ENCODE assay signal across 22 cellular contexts in genomic region chr12:56683-57346, GRCh38. TPM values are rescaled to one million over a fixed set of nuclear protein-coding genes. Genes with fewer than 3 reads are reported as not detected.
DNase-seq lines count a peak whose midpoint lies in the region; ATAC-seq, FAIRE-seq and TF ChIP-seq lines count a peak whose summit lies in the region.
"Had no signal": no experiment of that assay in that cellular context is flagged by ENCODE, and none has a peak within 500 bp of the region (broad histone marks: within the 10 kb centered on the region; RNA-seq: fewer than 3 reads in every experiment).

No MANE protein-coding gene starts in this region.

- H3K4me1 Mint-ChIP-seq in H9 = peaks cover 22 to 25% of the 10 kb centered on the region in 2 experiments
- peaks cover 8% of the 10 kb centered on the region for H3K4me1 Mint-ChIP-seq in WTC11
- H3K4me1 Mint-ChIP-seq in T-helper 17 cell = no peaks in the 10 kb centered on the region
- H3K4me1 Mint-ChIP-seq: activated CD4-positive, alpha-beta T cell treated with anti-CD3 and anti-CD28 coated beads for 36 hours; activated naive CD8-positive, alpha-beta T cell treated with anti-CD3 and anti-CD28 coated beads, Interleukin-2, amount 50 U/mL, for 24 hours; memory B cell; natural killer cell had no signal

- H3K4me3 ChIP-seq in HepG2 (replicated peaks in 1 of 3; ENCODE audit: insufficient read depth in 1 of 3, low read depth in 2 of 3, low read length in 3 of 3) (no peak overlapping the region), BE2C (ENCODE audit: low read depth, low read length) (no peak overlapping the region)
- H3K4me3 ChIP-seq: psoas muscle had no signal

- H3K27ac Mint-ChIP-seq in H9 (no peak overlapping the region; a peak in 1 of 7 replicates), WTC11 (no peak overlapping the region), T-helper 17 cell (no peak overlapping the region)
- H3K27ac Mint-ChIP-seq: activated CD4-positive, alpha-beta T cell treated with anti-CD3 and anti-CD28 coated beads for 36 hours; activated naive CD8-positive, alpha-beta T cell treated with anti-CD3 and anti-CD28 coated beads, Interleukin-2, amount 50 U/mL, for 24 hours; memory B cell; natural killer cell had no signal

- WGBS in H9 (ENCODE audit: extremely low coverage, insufficient read length, low lambda C conversion rate) = no CpG with 5 or more reads among the region's 7 CpGs
- WGBS in HepG2 (ENCODE audit: low lambda C conversion rate) = 14% methylated on average over 7 of the region's 7 CpGs

- H4K20me1 ChIP-seq in H9 (ENCODE audit: control insufficient read depth, insufficient read depth, insufficient read length) = peaks cover 2% of the 10 kb centered on the region
- H4K20me1 ChIP-seq in HepG2 (ENCODE audit: insufficient read depth, low read length) = no peaks in the 10 kb centered on the region

- H3K27ac ChIP-seq in H9 (ENCODE audit: insufficient read length, low read depth, low read length) = no peak overlapping the region
- no peak overlapping the region for H3K27ac ChIP-seq in HepG2 (ENCODE audit: extremely low read length, insufficient read depth, low read length)
- H3K27ac ChIP-seq: psoas muscle had no signal

- no peak overlapping the region for H3K4me2 ChIP-seq in H9 (ENCODE audit: insufficient read depth, insufficient read length, low read length)
- H3K4me2 ChIP-seq in HepG2 (ENCODE audit: low read depth, low read length) = no peak overlapping the region

- H3K14ac ChIP-seq in H9 (ENCODE audit: insufficient read depth, low read length) = no peak overlapping the region; the same call in 1 of the 2 replicates

- no peaks in the 10 kb centered on the region; the same call in 1 of the 2 replicates for H3K4me1 ChIP-seq in H9 (ENCODE audit: insufficient read depth, low read length)
- H3K4me1 ChIP-seq in HepG2 (ENCODE audit: insufficient read depth, low read length) = no peaks in the 10 kb centered on the region
- no peaks in the 10 kb centered on the region for H3K4me1 ChIP-seq in BE2C
- H3K4me1 ChIP-seq: Caco-2, psoas muscle had no signal

- H3K36me3 Mint-ChIP-seq in H9 (ENCODE audit: insufficient read depth in 1 of 3, low read depth in 3 of 3) = no peaks in the 10 kb centered on the region
- no peaks in the 10 kb centered on the region for H3K36me3 Mint-ChIP-seq in WTC11
- H3K36me3 Mint-ChIP-seq in T-helper 17 cell (ENCODE audit: low read depth) = peaks cover 3% of the 10 kb centered on the region

- peaks cover 16 to 48% of the 10 kb centered on the region in 2 experiments for H3K9me3 Mint-ChIP-seq in H9
- peaks cover 44% of the 10 kb centered on the region for H3K9me3 Mint-ChIP-seq in WTC11

- H4K91ac ChIP-seq in H9 (ENCODE audit: insufficient read length, low read depth, low read length) = peak overlapping the region; percentile 32

- TF ChIP-seq POLR2A in HepG2 (IDR thresholded peaks at IDR 0.05; ENCODE audit: insufficient read depth in 1 of 2, low read depth in 2 of 2, low read length in 2 of 2) = no peak

- no peak overlapping the region for H3K9ac ChIP-seq in H9 (ENCODE audit: extremely low read depth, insufficient read length, low read length)
- H3K9ac ChIP-seq in HepG2 (ENCODE audit: insufficient read depth, low read depth, low read length) = no peak overlapping the region

- DNase-seq in H9 = peak; percentile 39
- DNase-seq in WTC11 (ENCODE audit: low spot score) = peak; percentile 15
- DNase-seq in HepG2 (ENCODE audit: low spot score) = no peak
- no peak for DNase-seq in sciatic nerve (ENCODE audit: low spot score)
- DNase-seq in T-helper 17 cell = no peak
- DNase-seq in BE2C = no peak
- no peak for DNase-seq in NCI-H2171 (lab: John Stamatoyannopoulos, UW)
- DNase-seq: activated CD4-positive, alpha-beta T cell treated with anti-CD3 and anti-CD28 coated beads for 36 hours; activated naive CD8-positive, alpha-beta T cell treated with anti-CD3 and anti-CD28 coated beads, Interleukin-2, amount 50 U/mL, for 24 hours; Caco-2; cortex of kidney; natural killer cell; NCI-H1417 treated with DMSO at 0.1 percent for 48 hours; NCI-H2107; NCI-H510A treated with DMSO at 0.1 percent for 48 hours; psoas muscle; Right ventricle myocardium superior had no signal

- H3K9me3 ChIP-seq in H9 (ENCODE audit: control insufficient read depth, low read depth, low read length) (no peaks in the 10 kb centered on the region), HepG2 (ENCODE audit: low read length) (no peaks in the 10 kb centered on the region), T-helper 17 cell (ENCODE audit: control insufficient read depth, low read length, poor library complexity, severe bottlenecking) (no peaks in the 10 kb centered on the region), BE2C (no peaks in the 10 kb centered on the region)
- H3K9me3 ChIP-seq: psoas muscle had no signal

- H3K56ac ChIP-seq in H9 (ENCODE audit: insufficient read length, low read depth, low read length) = no peak overlapping the region

- peak overlapping the region; percentile 29 for H4K8ac ChIP-seq in H9 (replicated peaks; ENCODE audit: insufficient read length, low read depth, low read length)

- H3K23me2 ChIP-seq in H9 (ENCODE audit: insufficient read length, low read depth, low read length, poor library complexity, severe bottlenecking) = peaks cover 3% of the 10 kb centered on the region

- H3K36me3 ChIP-seq in HepG2 (replicated peaks in 1 of 2; ENCODE audit: control insufficient read depth in 1 of 2, insufficient read depth in 2 of 2, low read length in 2 of 2) = no peaks in the 10 kb centered on the region
- no peaks in the 10 kb centered on the region for H3K36me3 ChIP-seq in BE2C

- TF ChIP-seq RAD21 in HepG2 (CRISPR knock-in tag; IDR thresholded peaks at IDR 0.05) = no peak

- H2AFZ ChIP-seq in H9 (ENCODE audit: low read length) = no peak overlapping the region
- no peak overlapping the region for H2AFZ ChIP-seq in HepG2 (ENCODE audit: low read length)

- ATAC-seq in WTC11 = peak; percentile 45
- no peak; the same call in 1 of the 3 replicates for ATAC-seq in HepG2
- peak; percentile 25 for ATAC-seq in sciatic nerve
- no peak for ATAC-seq in T-helper 17 cell
- ATAC-seq in GM18520 (IDR thresholded peaks at IDR 0.05; ENCODE audit: unreplicated experiment) = no peak
- ATAC-seq: activated CD4-positive, alpha-beta T cell treated with anti-CD3 and anti-CD28 coated beads for 36 hours; activated naive CD8-positive, alpha-beta T cell treated with anti-CD3 and anti-CD28 coated beads, Interleukin-2, amount 50 U/mL, for 24 hours had no signal

- intact Hi-C loops in HepG2 (cut with micrococcal nuclease; ENCODE audit: unreplicated experiment) (no loop called here), sciatic nerve (cut with DNase I) (no loop called here)

- peak overlapping the region; percentile 29 for H3K18ac ChIP-seq in H9 (ENCODE audit: insufficient read length, low read depth, low read length)

- BruUV-seq in HepG2 (replicated peaks; lab: Mats Ljungman, UMichigan) = no TSS peak

- H3K79me2 ChIP-seq in H9 (ENCODE audit: insufficient read depth, low read length) (no peaks in the 10 kb centered on the region), HepG2 (ENCODE audit: insufficient read depth, low read length) (no peaks in the 10 kb centered on the region)

- 0 out of 2 replicates have a peak overlapping the region, but pooled peaks have one; percentile 26 for H2BK15ac ChIP-seq in H9 (ENCODE audit: low read depth, low read length)

- H2BK12ac ChIP-seq in H9 (ENCODE audit: insufficient read length, low read depth, low read length) = no peak overlapping the region

- no peak overlapping the region for H2BK5ac ChIP-seq in H9 (ENCODE audit: insufficient read length, low read length)

- no peaks in the 10 kb centered on the region for H3K79me1 ChIP-seq in H9 (ENCODE audit: insufficient read depth, low read depth, low read length, poor library complexity, severe bottlenecking)

- no peak overlapping the region for H2BK20ac ChIP-seq in H9 (ENCODE audit: low read depth, low read length, poor library complexity, severe bottlenecking)

- H3K27me3 ChIP-seq in H9 (ENCODE audit: insufficient read depth, low read length) = peaks cover 5% of the 10 kb centered on the region; the same call in 1 of the 2 replicates
- H3K27me3 ChIP-seq in HepG2 (ENCODE audit: control insufficient read depth in 1 of 2, insufficient read depth in 2 of 2, low read length in 2 of 2) = peaks cover 6 to 47% of the 10 kb centered on the region in 2 experiments; a peak in 4 of 5 replicates
- H3K27me3 ChIP-seq in BE2C = peaks cover 7% of the 10 kb centered on the region

- H2AK5ac ChIP-seq in H9 (ENCODE audit: insufficient read length, low read length) = no peak overlapping the region

- in situ Hi-C loops in HepG2 (cut with HindIII; ENCODE audit: extremely low pct_ligation_motif_present, low pct_unique_long_range_greater_than_20kb) = no loop called here

- H3K23ac ChIP-seq in H9 (ENCODE audit: insufficient read length, low read depth, low read length) = no peak overlapping the region

- H3T11ph ChIP-seq in H9 (ENCODE audit: low read length) = no peak overlapping the region

- H2BK120ac ChIP-seq in H9 (ENCODE audit: low read depth, low read length, poor library complexity, severe bottlenecking) = no peak overlapping the region

- H3K27me3 Mint-ChIP-seq in H9 (ENCODE audit: low read depth) = peaks cover 62% of the 10 kb centered on the region
- peaks cover 51% of the 10 kb centered on the region for H3K27me3 Mint-ChIP-seq in WTC11 (ENCODE audit: low read depth)
- peaks cover 65% of the 10 kb centered on the region for H3K27me3 Mint-ChIP-seq in T-helper 17 cell

- H3K4me3 Mint-ChIP-seq in H9 (no peak overlapping the region), WTC11 (no peak overlapping the region), T-helper 17 cell (no peak overlapping the region)
- H3K4me3 Mint-ChIP-seq: activated CD4-positive, alpha-beta T cell treated with anti-CD3 and anti-CD28 coated beads for 36 hours; activated naive CD8-positive, alpha-beta T cell treated with anti-CD3 and anti-CD28 coated beads, Interleukin-2, amount 50 U/mL, for 24 hours; memory B cell; natural killer cell had no signal

- no peak overlapping the region for H3K4ac ChIP-seq in H9 (ENCODE audit: low read depth, low read length)

- POLR2A ChIA-PET in WTC11 (lab: Charles Lee) (no interaction called here), HepG2 (lab: Yijun Ruan, JAX) (no interaction called here)

- no peak overlapping the region for H4K5ac ChIP-seq in H9 (ENCODE audit: insufficient read length, low read depth, low read length)

- no peak for FAIRE-seq in HepG2 (lab: Jason Lieb, UNC)
- FAIRE-seq: GM18507, islet of Langerhans had no signal

- TF ChIP-seq EP300 in HepG2 (IDR thresholded peaks at IDR 0.05; ENCODE audit: low read depth in 2 of 2, low read length in 2 of 2) (no peak), HepG2 (CRISPR knock-in tag; IDR thresholded peaks at IDR 0.05; ENCODE audit: borderline replicate concordance) (no peak)

- TF ChIP-seq CTCF in H9 (conservative IDR thresholded peaks at IDR 0.05) (no peak), WTC11 (IDR thresholded peaks at IDR 0.05) (no peak), HepG2 (CRISPR knock-in tag; IDR thresholded peaks at IDR 0.05) (no peak), BE2C (IDR thresholded peaks at IDR 0.05; ENCODE audit: low read depth, low read length) (no peak)

- CTCF ChIA-PET in WTC11 (lab: Charles Lee) = interaction anchor here (1.1 to 1.9 kb wide), 3 partner anchors 97 to 163 kb away, joined by 3 to 7 read pairs (median 4); no protein-coding TSS in a partner anchor
- CTCF ChIA-PET in HepG2 (lab: Yijun Ruan, JAX; ENCODE audit: low intra/inter-chr PET ratio, low total read pairs) = no interaction called here

RNA-seq across cellular contexts. Expression of gene IQSEC3, which starts 9.8 kb away (rescaled TPM):
- total RNA-seq in H9 (2021) (0.50 and 0.55 TPM in 2 replicates), WTC11 (2021) (1.7 to 2.6 TPM (median 2.2 TPM) in 3 replicates), HepG2 (2016; rRNA removed; fragmentation: Illumina TruSeq; extraction: Trizol) (not detected in 2 replicates), sciatic nerve (6.8 TPM), T-helper 17 cell (under 1 TPM; 0.29 to 0.60 TPM)
- not detected in 2 replicates for total RNA-seq in HepG2 (2016; cell fraction: cytosol; rRNA removed; fragmentation: Illumina TruSeq; extraction: Trizol; ENCODE audit: low read depth)
- not detected in 2 replicates for total RNA-seq in HepG2 (2016; cell fraction: insoluble cytoplasmic fraction; rRNA removed; fragmentation: Illumina TruSeq; extraction: Trizol)
- not detected in 2 replicates for total RNA-seq in HepG2 (2016; cell fraction: membrane; rRNA removed; fragmentation: Illumina TruSeq; extraction: Trizol)
- total RNA-seq in HepG2 (2016; cell fraction: nucleus; rRNA removed; fragmentation: Illumina TruSeq; extraction: Trizol) = not detected in 2 replicates
- polyA plus RNA-seq in HepG2 (2011; rRNA removed) = not detected in 2 replicates
- not detected in 2 replicates for polyA plus RNA-seq in HepG2 (2011; cell fraction: cytosol; rRNA removed)
- not detected in 2 replicates for polyA plus RNA-seq in HepG2 (2011; cell fraction: nucleus; rRNA removed)
- polyA plus RNA-seq in HepG2 (2012) = not detected in 2 replicates
- not detected in 2 replicates for polyA plus RNA-seq in HepG2 (2016; cell fraction: cytosol; fragmentation: Illumina TruSeq; extraction: Trizol; ENCODE audit: low read depth)
- not detected in 2 replicates for polyA plus RNA-seq in HepG2 (2016; cell fraction: insoluble cytoplasmic fraction; fragmentation: Illumina TruSeq; extraction: Trizol; ENCODE audit: low read depth)
- polyA plus RNA-seq in HepG2 (2016; cell fraction: membrane; fragmentation: Illumina TruSeq; extraction: Trizol; ENCODE audit: low read depth) = not detected in 2 replicates
- polyA plus RNA-seq in HepG2 (2016; cell fraction: nucleus; fragmentation: Illumina TruSeq; extraction: Trizol; ENCODE audit: insufficient read depth, low read depth) = not detected in 2 replicates
- not detected in 2 replicates for polyA minus RNA-seq in HepG2 (2011; rRNA and poly(A)+ RNA removed; ENCODE audit: low replicate concordance)
- not detected in 2 replicates for polyA minus RNA-seq in HepG2 (2011; cell fraction: cytosol; rRNA and poly(A)+ RNA removed)
- not detected in 2 replicates for polyA minus RNA-seq in HepG2 (2011; cell fraction: nucleus; rRNA and poly(A)+ RNA removed)
- 1.9 TPM for polyA plus RNA-seq in BE2C (2012; ENCODE audit: insufficient read depth, insufficient read length, low read depth)
- total RNA-seq: activated CD4-positive, alpha-beta T cell treated with anti-CD3 and anti-CD28 coated beads for 36 hours; M059J had no signal

Comparison
In these comparisons a context has a peak if more than half of its experiments do, and no peak if none do; other contexts are left out.
1. DNase-seq: peak in H9 (single experiment) and WTC11 (single experiment); none in HepG2 (single experiment), sciatic nerve (single experiment), T-helper 17 cell (0 of 3), BE2C (single experiment) and NCI-H2171 (single experiment).
2. ATAC-seq: peak in WTC11 (single experiment) and sciatic nerve (single experiment); none in HepG2 (single experiment), T-helper 17 cell (single experiment) and GM18520 (single experiment).